22 cellular contexts compared by ENCODE assay signal in the genomic region with DNA sequence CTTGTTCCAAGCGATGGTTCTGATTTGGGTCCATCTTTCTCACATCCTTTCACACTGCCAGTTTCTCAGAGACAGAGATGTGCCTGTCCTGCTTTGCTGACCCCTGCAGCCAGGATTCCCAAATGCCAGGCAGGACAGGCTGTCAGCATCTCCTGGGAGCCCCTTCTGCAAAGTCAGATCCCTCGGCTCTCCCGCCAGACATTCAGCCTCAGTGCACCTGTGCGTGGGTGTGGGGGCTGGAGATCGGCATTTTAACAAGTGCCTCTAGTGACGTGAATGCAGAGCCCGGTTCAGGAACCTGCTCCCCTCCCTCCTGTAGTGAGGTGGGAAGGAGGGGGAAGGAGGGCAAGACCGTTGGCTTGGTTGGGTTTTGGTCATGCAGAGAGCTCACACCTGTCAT.
"Had no signal": no experiment of that assay in that cellular context is flagged by ENCODE, and none has a peak within 500 bp of the region (broad histone marks: within the 10 kb centered on the region; RNA-seq: fewer than 3 reads in every experiment).

No MANE protein-coding gene starts in this region.

- DNase-seq: activated CD4-positive, alpha-beta T cell treated with anti-CD3 and anti-CD28 coated beads for 1 hour; activated CD4-positive, alpha-beta T cell treated with anti-CD3 and anti-CD28 coated beads, Interleukin-2, amount 50 U/mL, for 4 hours; activated naive CD4-positive, alpha-beta T cell treated with Interleukin-2 at 50 U/mL for 16 hours; activated T-cell treated with anti-CD3 and anti-CD28 coated beads, Interleukin-2, amount 50 U/mL, for 72 hours; dermis blood vessel endothelial cell; effector memory CD4-positive, alpha-beta T cell; esophagus squamous epithelium; mammary epithelial cell; stimulated activated CD4-positive, alpha-beta T cell treated with anti-CD3 and anti-CD28 coated beads, Interleukin-15, amount 100 ng/mL, for 24 hours; stimulated activated CD4-positive, alpha-beta T cell treated with anti-CD3 and anti-CD28 coated beads, Interleukin-2, amount 100 ng/mL, for 48 hours; stimulated activated naive CD8-positive, alpha-beta T cell treated with anti-CD3 and anti-CD28 coated beads, Interleukin-15, amount 100 ng/mL, for 72 hours; T-helper 17 cell; transverse colon had no signal

- ATAC-seq: activated T-cell treated with anti-CD3 and anti-CD28 coated beads, Interleukin-2, amount 50 U/mL, for 72 hours; left lobe of liver; psoas muscle; right cardiac atrium; stimulated activated naive CD8-positive, alpha-beta T cell treated with anti-CD3 and anti-CD28 coated beads, Interleukin-15, amount 100 ng/mL, for 72 hours; T-helper 17 cell had no signal

- H3K27me3 ChIP-seq: hepatocyte, vagina had no signal

- H3K27ac Mint-ChIP-seq: activated T-cell treated with anti-CD3 and anti-CD28 coated beads, Interleukin-2, amount 50 U/mL, for 72 hours; neural progenitor cell; stimulated activated naive CD8-positive, alpha-beta T cell treated with anti-CD3 and anti-CD28 coated beads, Interleukin-15, amount 100 ng/mL, for 72 hours; T-helper 17 cell had no signal

- H3K4me3 ChIP-seq: esophagus squamous epithelium, hepatocyte, neural progenitor cell, psoas muscle, skin epidermis, suprapubic skin, transverse colon, vagina had no signal

- H3K4me3 Mint-ChIP-seq: activated T-cell treated with anti-CD3 and anti-CD28 coated beads, Interleukin-2, amount 50 U/mL, for 72 hours; neural progenitor cell; stimulated activated naive CD8-positive, alpha-beta T cell treated with anti-CD3 and anti-CD28 coated beads, Interleukin-15, amount 100 ng/mL, for 72 hours; T-helper 17 cell had no signal

- H3K36me3 ChIP-seq: esophagus squamous epithelium, neural progenitor cell, suprapubic skin, transverse colon, vagina had no signal

- H3K9me3 ChIP-seq: esophagus squamous epithelium, psoas muscle, suprapubic skin, transverse colon, vagina had no signal

- H3K9me3 Mint-ChIP-seq: activated T-cell treated with anti-CD3 and anti-CD28 coated beads, Interleukin-2, amount 50 U/mL, for 72 hours; stimulated activated naive CD8-positive, alpha-beta T cell treated with anti-CD3 and anti-CD28 coated beads, Interleukin-15, amount 100 ng/mL, for 72 hours had no signal

- H3K4me1 ChIP-seq: psoas muscle, suprapubic skin, transverse colon, vagina had no signal

- H3K36me3 Mint-ChIP-seq: neural progenitor cell had no signal

- H3K27ac ChIP-seq: esophagus squamous epithelium, hepatocyte, neural progenitor cell, psoas muscle, skin epidermis, suprapubic skin, transverse colon, vagina, VCaP had no signal
